17 cellular contexts compared by ENCODE assay signal in genomic region chr20:64258071-64258823, GRCh38. TPM values are rescaled to one million over a fixed set of nuclear protein-coding genes. Genes with fewer than 3 reads are reported as not detected.
A peak's percentile ranks its signal among the peaks of the same experiment; 100 is the strongest.
DNase-seq lines count a peak whose midpoint lies in the region; ATAC-seq and TF ChIP-seq lines count a peak whose summit lies in the region.
"Had no signal": no experiment of that assay in that cellular context is flagged by ENCODE, and none has a peak within 500 bp of the region (broad histone marks: within the 10 kb centered on the region; RNA-seq: fewer than 3 reads in every experiment).

No MANE protein-coding gene starts in this region.

- no peaks in the 10 kb centered on the region for H3K36me3 ChIP-seq in Loucy (ENCODE audit: insufficient read depth, low read length)
- no peaks in the 10 kb centered on the region for H3K36me3 ChIP-seq in ovary
- H3K36me3 ChIP-seq in testis (ENCODE audit: low read depth, missing control alignments) = no peaks in the 10 kb centered on the region

- no peak overlapping the region for H3K4me3 ChIP-seq in Loucy (ENCODE audit: low read length, poor library complexity, severe bottlenecking)
- no peak overlapping the region for H3K4me3 ChIP-seq in fibroblast of villous mesenchyme (ENCODE audit: low read depth, low read length)
- peak overlapping the region; percentile 8 for H3K4me3 ChIP-seq in ovary
- no peak overlapping the region for H3K4me3 ChIP-seq in testis
- H3K4me3 ChIP-seq: A549, tibial nerve had no signal

- WGBS in ovary, 3 donors = 48 to 54% (median 49%) methylated on average over 9 of the region's 9 CpGs
- 75 to 81% methylated on average over 9 of the region's 9 CpGs for WGBS in testis, 2 donors

- H3K27me3 ChIP-seq in Loucy (ENCODE audit: insufficient read depth, low read length, poor library complexity, severe bottlenecking) (no peaks in the 10 kb centered on the region), ovary (no peaks in the 10 kb centered on the region), testis (no peaks in the 10 kb centered on the region)
- H3K27me3 ChIP-seq: tibial nerve had no signal

- H3K27me3 Mint-ChIP-seq in activated T-cell treated with anti-CD3 and anti-CD28 coated beads, Interleukin-2, amount 50 U/mL, for 72 hours (ENCODE audit: low read depth) = no peaks in the 10 kb centered on the region
- H3K27me3 Mint-ChIP-seq: activated CD4-positive, alpha-beta memory T cell treated with anti-CD3 and anti-CD28 coated beads, Interleukin-2, amount 10 ng/mL, durations not matched to agents 7 days and 5 days had no signal

- no peak for TF ChIP-seq CTCF in Loucy (conservative IDR thresholded peaks at IDR 0.05; ENCODE audit: low read length)
- no peak for TF ChIP-seq CTCF in fibroblast of villous mesenchyme (IDR thresholded peaks at IDR 0.05; ENCODE audit: insufficient read depth, low read depth, low read length)
- TF ChIP-seq CTCF in ovary (IDR thresholded peaks at IDR 0.05) = no peak
- no peak for TF ChIP-seq CTCF in testis (IDR thresholded peaks at IDR 0.05)

- TF ChIP-seq POLR2A in ovary (IDR thresholded peaks at IDR 0.05) (no peak), testis (IDR thresholded peaks at IDR 0.05) (no peak)

- H3K9me2 ChIP-seq in Loucy (replicated peaks; ENCODE audit: low read depth, low read length) = no peaks in the 10 kb centered on the region

- peak overlapping the region; percentile 91 for H3K9ac ChIP-seq in Loucy (ENCODE audit: low read depth, low read length, poor library complexity, severe bottlenecking)

- H3K4me1 ChIP-seq in Loucy (ENCODE audit: insufficient read depth, low read length, poor library complexity, severe bottlenecking) = peaks cover 52% of the 10 kb centered on the region
- peaks cover 30% of the 10 kb centered on the region for H3K4me1 ChIP-seq in ovary (ENCODE audit: insufficient read depth)
- H3K4me1 ChIP-seq in testis = peaks cover 28% of the 10 kb centered on the region

- H3K27ac ChIP-seq in ovary = no peak overlapping the region
- no peak overlapping the region for H3K27ac ChIP-seq in testis
- H3K27ac ChIP-seq: A549, C4-2B, tibial nerve had no signal

- ATAC-seq in activated T-cell treated with anti-CD3 and anti-CD28 coated beads, Interleukin-2, amount 50 U/mL, for 72 hours (replicated peaks in 1 of 2) = no peak
- ATAC-seq: A549; stimulated activated effector memory CD8-positive, alpha-beta T cell treated with anti-CD3 and anti-CD28 coated beads, Interleukin-12 subunit alpha, Interleukin-12 subunit beta, amount 100 ng/mL, for 72 hours had no signal

- H3K4me1 Mint-ChIP-seq in activated T-cell treated with anti-CD3 and anti-CD28 coated beads, Interleukin-2, amount 50 U/mL, for 72 hours (ENCODE audit: low read depth) = peaks cover 71% of the 10 kb centered on the region

- peak overlapping the region; percentile 33 to 83 for H3K4me3 Mint-ChIP-seq in activated T-cell treated with anti-CD3 and anti-CD28 coated beads, Interleukin-2, amount 50 U/mL, for 72 hours
- H3K4me3 Mint-ChIP-seq: activated CD4-positive, alpha-beta memory T cell treated with anti-CD3 and anti-CD28 coated beads, Interleukin-2, amount 10 ng/mL, durations not matched to agents 7 days and 5 days had no signal

- DNase-seq in activated T-cell treated with anti-CD3 and anti-CD28 coated beads, Interleukin-2, amount 50 U/mL, for 72 hours = no peak
- DNase-seq in activated T-cell treated with anti-CD3 and anti-CD28 coated beads for 4 hours (no peak), fibroblast of villous mesenchyme (ENCODE audit: low read depth) (peak; percentile 71), ovary (no peak), OCI-M1 (lab: John Stamatoyannopoulos, UW) (no peak), testis (no peak), NAMALWA (ENCODE audit: low spot score) (no peak)
- DNase-seq: activated CD4-positive, alpha-beta memory T cell treated with anti-CD3 and anti-CD28 coated beads, Interleukin-2, amount 10 ng/mL, durations not matched to agents 7 days and 5 days; effector CD8-positive, alpha-beta T cell; Kasumi-1; NCI-H1105 treated with DMSO at 0.1 percent for 48 hours; NCI-H2171 treated with DMSO at 0.1 percent for 48 hours had no signal

- intact Hi-C loops in ovary (cut with DNase I) = no loop called here
- intact Hi-C loops in testis (cut with DNase I; ENCODE audit: low total_unique reads) = no loop called here

- no peaks in the 10 kb centered on the region for H3K9me3 ChIP-seq in Loucy (ENCODE audit: insufficient read depth, low read depth, low read length)
- no peaks in the 10 kb centered on the region for H3K9me3 ChIP-seq in ovary
- H3K9me3 ChIP-seq in testis = no peaks in the 10 kb centered on the region
- H3K9me3 ChIP-seq: A549, tibial nerve had no signal

- no peaks in the 10 kb centered on the region for H3F3A ChIP-seq in Loucy (ENCODE audit: low read depth)

- H2AFZ ChIP-seq in Loucy (ENCODE audit: low read length) = no peak overlapping the region

- H3K79me2 ChIP-seq in Loucy (ENCODE audit: insufficient read depth, low read length) = peaks cover 36% of the 10 kb centered on the region

- no peak for TF ChIP-seq EP300 in ovary (IDR thresholded peaks at IDR 0.05)

- H3K4me2 ChIP-seq in Loucy (ENCODE audit: low read depth, low read length, poor library complexity, severe bottlenecking) = peak overlapping the region; percentile 88
- H3K4me2 ChIP-seq: A549 had no signal

- no peaks in the 10 kb centered on the region for H4K20me1 ChIP-seq in Loucy (ENCODE audit: insufficient read depth, low read length, poor library complexity, severe bottlenecking)

- peaks cover 2 to 6% of the 10 kb centered on the region in 2 donors for H3K36me3 Mint-ChIP-seq in activated T-cell treated with anti-CD3 and anti-CD28 coated beads, Interleukin-2, amount 50 U/mL, for 72 hours (ENCODE audit: insufficient read depth in 2 of 2)

- no peaks in the 10 kb centered on the region for H3K9me3 Mint-ChIP-seq in activated T-cell treated with anti-CD3 and anti-CD28 coated beads, Interleukin-2, amount 50 U/mL, for 72 hours
- H3K9me3 Mint-ChIP-seq: activated CD4-positive, alpha-beta memory T cell treated with anti-CD3 and anti-CD28 coated beads, Interleukin-2, amount 10 ng/mL, durations not matched to agents 7 days and 5 days; stimulated activated effector memory CD8-positive, alpha-beta T cell treated with anti-CD3 and anti-CD28 coated beads, Interleukin-12 subunit alpha, Interleukin-12 subunit beta, amount 100 ng/mL, for 72 hours had no signal

- H3K27ac Mint-ChIP-seq in activated T-cell treated with anti-CD3 and anti-CD28 coated beads, Interleukin-2, amount 50 U/mL, for 72 hours = peak overlapping the region; percentile 47
- H3K27ac Mint-ChIP-seq: activated CD4-positive, alpha-beta memory T cell treated with anti-CD3 and anti-CD28 coated beads, Interleukin-2, amount 10 ng/mL, durations not matched to agents 7 days and 5 days; stimulated activated effector memory CD8-positive, alpha-beta T cell treated with anti-CD3 and anti-CD28 coated beads, Interleukin-12 subunit alpha, Interleukin-12 subunit beta, amount 100 ng/mL, for 72 hours had no signal

RNA-seq across cellular contexts. Expression of gene PCMTD2, which starts 2.7 kb away (rescaled TPM):
- 10 to 100 TPM; 52.8 to 67.8 TPM for total RNA-seq in activated T-cell treated with anti-CD3 and anti-CD28 coated beads, Interleukin-2, amount 50 U/mL, for 72 hours
- total RNA-seq in fibroblast of villous mesenchyme = 40.3 and 54.0 TPM in 2 replicates
- 10 to 100 TPM; 32.0 to 96.3 (median 79.0) TPM for total RNA-seq in ovary
- 10 to 100 TPM; 58.8 to 66.0 TPM for polyA plus RNA-seq in ovary
- total RNA-seq in testis = 100 to 1,000 TPM in 1 of 2 donors, 10 to 100 TPM in 1; 96.4 to 156 TPM
- polyA plus RNA-seq in testis (ENCODE audit: insufficient read depth, low read depth, low replicate concordance) = 57.6 TPM
